ENCODE assay signal across 1 cellular context in the genomic region with DNA sequence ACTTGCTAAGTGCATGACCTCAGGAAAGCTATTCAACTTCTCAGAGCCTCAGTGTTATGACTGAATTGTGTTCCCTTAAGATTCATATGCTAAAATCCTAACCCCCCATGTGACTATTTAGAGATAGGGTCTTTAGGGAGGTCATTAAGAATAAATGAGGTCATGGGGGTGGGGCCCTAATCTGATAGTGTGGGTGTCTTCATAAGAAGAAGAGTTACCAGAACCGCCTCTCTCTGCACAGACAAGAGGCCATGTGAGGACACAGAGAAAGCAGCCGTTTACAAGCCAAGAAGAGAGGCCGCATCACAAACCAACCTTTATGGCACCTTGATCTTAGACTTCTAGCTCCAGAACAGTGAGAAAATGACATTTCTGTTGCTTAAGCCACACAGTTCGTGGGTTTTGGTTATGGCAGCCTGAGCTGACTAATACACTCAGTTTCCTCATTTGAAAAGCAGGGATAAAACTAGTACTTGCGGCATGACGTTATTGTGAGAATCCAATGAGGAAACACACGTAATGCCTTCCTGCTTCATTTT.
TF ChIP-seq lines count a peak whose summit lies in the region.

No MANE protein-coding gene starts in this region.

TF ChIP-seq in HepG2, 621 proteins besides CTCF, POLR2A, EP300 and RAD21 (continued from another document):
- TF ChIP-seq RARG (CRISPR knock-in tag; IDR thresholded peaks at IDR 0.05; ENCODE audit: low read depth) (no peak), ZNF292 (CRISPR knock-in tag; IDR thresholded peaks at IDR 0.05; ENCODE audit: borderline replicate concordance, low read depth) (no peak), SIN3A (IDR thresholded peaks at IDR 0.05; ENCODE audit: borderline replicate concordance, low read depth, low read length) (no peak), AKAP8 (CRISPR knock-in tag; IDR thresholded peaks at IDR 0.05) (no peak), MBNL3 (CRISPR knock-in tag; conservative IDR thresholded peaks at IDR 0.05) (no peak), KMT2A (CRISPR knock-in tag; IDR thresholded peaks at IDR 0.05) (no peak)
- TF ChIP-seq, protein P1, sequence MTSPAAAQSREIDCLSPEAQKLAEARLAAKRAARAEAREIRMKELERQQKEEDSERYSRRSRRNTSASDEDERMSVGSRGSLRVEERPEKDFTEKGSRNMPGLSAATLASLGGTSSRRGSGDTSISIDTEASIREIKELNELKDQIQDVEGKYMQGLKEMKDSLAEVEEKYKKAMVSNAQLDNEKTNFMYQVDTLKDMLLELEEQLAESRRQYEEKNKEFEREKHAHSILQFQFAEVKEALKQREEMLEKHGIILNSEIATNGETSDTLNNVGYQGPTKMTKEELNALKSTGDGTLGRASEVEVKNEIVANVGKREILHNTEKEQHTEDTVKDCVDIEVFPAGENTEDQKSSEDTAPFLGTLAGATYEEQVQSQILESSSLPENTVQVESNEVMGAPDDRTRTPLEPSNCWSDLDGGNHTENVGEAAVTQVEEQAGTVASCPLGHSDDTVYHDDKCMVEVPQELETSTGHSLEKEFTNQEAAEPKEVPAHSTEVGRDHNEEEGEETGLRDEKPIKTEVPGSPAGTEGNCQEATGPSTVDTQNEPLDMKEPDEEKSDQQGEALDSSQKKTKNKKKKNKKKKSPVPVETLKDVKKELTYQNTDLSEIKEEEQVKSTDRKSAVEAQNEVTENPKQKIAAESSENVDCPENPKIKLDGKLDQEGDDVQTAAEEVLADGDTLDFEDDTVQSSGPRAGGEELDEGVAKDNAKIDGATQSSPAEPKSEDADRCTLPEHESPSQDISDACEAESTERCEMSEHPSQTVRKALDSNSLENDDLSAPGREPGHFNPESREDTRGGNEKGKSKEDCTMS (CRISPR knock-in tag; conservative IDR thresholded peaks at IDR 0.05): no peak
- TF ChIP-seq, protein P2, sequence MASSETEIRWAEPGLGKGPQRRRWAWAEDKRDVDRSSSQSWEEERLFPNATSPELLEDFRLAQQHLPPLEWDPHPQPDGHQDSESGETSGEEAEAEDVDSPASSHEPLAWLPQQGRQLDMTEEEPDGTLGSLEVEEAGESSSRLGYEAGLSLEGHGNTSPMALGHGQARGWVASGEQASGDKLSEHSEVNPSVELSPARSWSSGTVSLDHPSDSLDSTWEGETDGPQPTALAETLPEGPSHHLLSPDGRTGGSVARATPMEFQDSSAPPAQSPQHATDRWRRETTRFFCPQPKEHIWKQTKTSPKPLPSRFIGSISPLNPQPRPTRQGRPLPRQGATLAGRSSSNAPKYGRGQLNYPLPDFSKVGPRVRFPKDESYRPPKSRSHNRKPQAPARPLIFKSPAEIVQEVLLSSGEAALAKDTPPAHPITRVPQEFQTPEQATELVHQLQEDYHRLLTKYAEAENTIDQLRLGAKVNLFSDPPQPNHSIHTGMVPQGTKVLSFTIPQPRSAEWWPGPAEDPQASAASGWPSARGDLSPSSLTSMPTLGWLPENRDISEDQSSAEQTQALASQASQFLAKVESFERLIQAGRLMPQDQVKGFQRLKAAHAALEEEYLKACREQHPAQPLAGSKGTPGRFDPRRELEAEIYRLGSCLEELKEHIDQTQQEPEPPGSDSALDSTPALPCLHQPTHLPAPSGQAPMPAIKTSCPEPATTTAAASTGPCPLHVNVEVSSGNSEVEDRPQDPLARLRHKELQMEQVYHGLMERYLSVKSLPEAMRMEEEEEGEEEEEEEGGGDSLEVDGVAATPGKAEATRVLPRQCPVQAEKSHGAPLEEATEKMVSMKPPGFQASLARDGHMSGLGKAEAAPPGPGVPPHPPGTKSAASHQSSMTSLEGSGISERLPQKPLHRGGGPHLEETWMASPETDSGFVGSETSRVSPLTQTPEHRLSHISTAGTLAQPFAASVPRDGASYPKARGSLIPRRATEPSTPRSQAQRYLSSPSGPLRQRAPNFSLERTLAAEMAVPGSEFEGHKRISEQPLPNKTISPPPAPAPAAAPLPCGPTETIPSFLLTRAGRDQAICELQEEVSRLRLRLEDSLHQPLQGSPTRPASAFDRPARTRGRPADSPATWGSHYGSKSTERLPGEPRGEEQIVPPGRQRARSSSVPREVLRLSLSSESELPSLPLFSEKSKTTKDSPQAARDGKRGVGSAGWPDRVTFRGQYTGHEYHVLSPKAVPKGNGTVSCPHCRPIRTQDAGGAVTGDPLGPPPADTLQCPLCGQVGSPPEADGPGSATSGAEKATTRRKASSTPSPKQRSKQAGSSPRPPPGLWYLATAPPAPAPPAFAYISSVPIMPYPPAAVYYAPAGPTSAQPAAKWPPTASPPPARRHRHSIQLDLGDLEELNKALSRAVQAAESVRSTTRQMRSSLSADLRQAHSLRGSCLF (CRISPR knock-in tag; IDR thresholded peaks at IDR 0.05; ENCODE audit: borderline replicate concordance): no peak
